ENCODE assay signal across 8 cellular contexts in the genomic region with DNA sequence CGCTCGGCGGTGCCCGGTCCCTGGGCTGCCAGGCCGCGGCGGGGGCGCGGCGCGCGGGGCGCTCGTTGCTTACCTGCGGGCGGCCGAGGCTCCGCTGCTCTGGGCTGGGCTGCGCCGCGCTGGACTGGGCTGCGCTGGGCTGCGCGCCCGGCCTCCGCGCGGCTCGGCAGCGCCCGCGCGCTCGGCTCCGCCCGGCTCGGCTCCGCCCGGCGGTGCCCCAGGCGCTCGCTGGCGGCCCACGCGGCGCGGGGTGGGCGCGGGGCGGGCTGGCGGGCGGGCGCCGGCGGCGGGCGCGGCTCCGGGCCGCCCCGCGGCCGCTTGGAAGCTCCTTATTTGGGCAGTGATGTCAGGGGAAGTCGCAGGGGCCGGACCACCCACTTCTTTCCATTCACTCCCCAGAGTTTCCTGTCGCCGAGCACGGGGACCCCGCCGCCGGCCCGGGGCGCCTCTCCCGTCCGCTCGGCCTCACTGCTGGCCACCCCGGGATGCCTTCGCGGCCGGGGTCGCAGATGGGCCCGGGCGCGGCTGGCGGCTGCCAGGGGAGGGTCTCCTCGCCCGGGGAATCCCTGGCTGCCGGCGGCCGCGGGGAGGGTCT.
DNase-seq lines count a peak whose midpoint lies in the region; ATAC-seq and TF ChIP-seq lines count a peak whose summit lies in the region.

No MANE protein-coding gene starts in this region.

- H3K4me3 ChIP-seq in RWPE2 (ENCODE audit: severe bottlenecking): peak overlapping the region; percentile 45
- H3K4me3 ChIP-seq in prostate gland: peak overlapping the region; percentile 56 to 59
- peak overlapping the region; percentile 53 for H3K4me3 ChIP-seq in urinary bladder (ENCODE audit: low read depth, low read length)

- under 1% methylated on average over 25 of the region's 91 CpGs for WGBS in prostate gland
- under 1% methylated on average over 91 of the region's 91 CpGs for WGBS in urinary bladder

- peak overlapping the region; percentile 65 for H3K27ac ChIP-seq in RWPE2 (ENCODE audit: poor library complexity, severe bottlenecking)
- peak overlapping the region; percentile 84 to 87 for H3K27ac ChIP-seq in prostate gland
- peak overlapping the region; percentile 68 for H3K27ac ChIP-seq in urinary bladder (ENCODE audit: low read depth)

- intact Hi-C loops in cardiac septum (cut with DNase I) (loop anchor here (2.0 to 10.0 kb wide), 3 partner anchors 65 to 373 kb away; no protein-coding TSS in a partner anchor), prostate gland (cut with DNase I) (loop anchor here (5.0 kb wide), 1 partner anchor 375 kb away; no protein-coding TSS in a partner anchor)

- H3K4me1 ChIP-seq in RWPE2 (ENCODE audit: insufficient read depth, poor library complexity, severe bottlenecking) (peaks cover 28% of the 10 kb centered on the region), prostate gland (replicated peaks) (no peaks in the 10 kb centered on the region), urinary bladder (ENCODE audit: insufficient read depth) (no peaks in the 10 kb centered on the region)

- no peak for TF ChIP-seq CTCF in RWPE2 (IDR thresholded peaks at IDR 0.05; ENCODE audit: poor library complexity, severe bottlenecking)
- no peak for TF ChIP-seq CTCF in prostate gland (IDR thresholded peaks at IDR 0.05)

- no peaks in the 10 kb centered on the region for H3K36me3 ChIP-seq in RWPE2 (ENCODE audit: low read depth)
- H3K36me3 ChIP-seq in prostate gland: no peaks in the 10 kb centered on the region
- H3K36me3 ChIP-seq in urinary bladder (ENCODE audit: insufficient read depth): no peaks in the 10 kb centered on the region

- peak; percentile 66 for ATAC-seq in GM18907 (IDR thresholded peaks at IDR 0.05; ENCODE audit: unreplicated experiment)
- peak; percentile 69 for ATAC-seq in HG03135 (IDR thresholded peaks at IDR 0.05; ENCODE audit: unreplicated experiment)
- peak; percentile 47 for ATAC-seq in RWPE2 (ENCODE audit: low read depth)

- H3K9me3 ChIP-seq in RWPE2 (ENCODE audit: severe bottlenecking) (no peaks in the 10 kb centered on the region), prostate gland (no peaks in the 10 kb centered on the region)

- peak; percentile 82 for TF ChIP-seq POLR2A in prostate gland (IDR thresholded peaks at IDR 0.05)

- DNase-seq in AG08396 (ENCODE audit: low spot score) (peak; percentile 94), RWPE2 (ENCODE audit: low spot score) (no peak), cardiac septum (ENCODE audit: low spot score) (peak; percentile 87), prostate gland (ENCODE audit: low spot score) (peak; percentile 73)
- DNase-seq in activated naive CD4-positive, alpha-beta T cell treated with anti-CD3 and anti-CD28 coated beads, Interleukin-2, amount 50 U/mL, for 16 hours: peak; percentile 79

- H3K27me3 ChIP-seq in RWPE2 (ENCODE audit: insufficient read depth, poor library complexity, severe bottlenecking) (no peaks in the 10 kb centered on the region), prostate gland (replicated peaks; ENCODE audit: insufficient read depth) (no peaks in the 10 kb centered on the region)
